ENCODE assay signal across 8 cellular contexts in genomic region chr17:64599187-64599676, GRCh38.
DNase-seq lines count a peak whose midpoint lies in the region; ATAC-seq and TF ChIP-seq lines count a peak whose summit lies in the region.

No MANE protein-coding gene starts in this region.

- no peaks in the 10 kb centered on the region for H3K9me3 Mint-ChIP-seq in endodermal cell
- no peaks in the 10 kb centered on the region for H3K9me3 Mint-ChIP-seq in nephron progenitor cell
- peaks cover 5% of the 10 kb centered on the region for H3K9me3 Mint-ChIP-seq in mesothelial cell of epicardium

- no peaks in the 10 kb centered on the region for H3K27me3 ChIP-seq in endodermal cell (ENCODE audit: control insufficient read depth, insufficient read depth, low read length, poor library complexity, severe bottlenecking)

- H3K36me3 Mint-ChIP-seq in endodermal cell (ENCODE audit: low read depth) (peaks cover 12% of the 10 kb centered on the region), nephron progenitor cell (ENCODE audit: low read depth) (peaks cover 20% of the 10 kb centered on the region), mesothelial cell of epicardium (peaks cover 12% of the 10 kb centered on the region)

- CTCF ChIA-PET in RWPE1 (lab: Yijun Ruan, JAX): no interaction called here

- ATAC-seq in GM18870 (IDR thresholded peaks at IDR 0.05; ENCODE audit: unreplicated experiment) (peak; percentile 89), HG03045 (IDR thresholded peaks at IDR 0.05; ENCODE audit: unreplicated experiment) (peak; percentile 78)

- POLR2A ChIA-PET in RWPE1 (lab: Yijun Ruan, JAX; ENCODE audit: low non-redundant PET): no interaction called here

- H3K4me1 ChIP-seq in endodermal cell (ENCODE audit: control insufficient read depth, insufficient read depth, low read length): no peaks in the 10 kb centered on the region

- H3K36me3 ChIP-seq in endodermal cell (ENCODE audit: control insufficient read depth, insufficient read depth, low read length): peaks cover 25% of the 10 kb centered on the region

- H3K27me3 Mint-ChIP-seq in endodermal cell (ENCODE audit: insufficient read depth): no peaks in the 10 kb centered on the region
- no peaks in the 10 kb centered on the region for H3K27me3 Mint-ChIP-seq in nephron progenitor cell (ENCODE audit: low read depth, poor library complexity)
- H3K27me3 Mint-ChIP-seq in mesothelial cell of epicardium (ENCODE audit: low read depth): no peaks in the 10 kb centered on the region

- DNase-seq in activated CD4-positive, CD25-positive, alpha-beta regulatory T cell treated with anti-CD3 and anti-CD28 coated beads, Interleukin-2, amount 50 U/mL, for 16 hours (ENCODE audit: low read depth, low spot score): peak; percentile 4
- peak; percentile 54 for DNase-seq in endodermal cell
- peak; percentile 23 to 30 for DNase-seq in stimulated activated CD8-positive, alpha-beta memory T cell treated with anti-CD3 and anti-CD28 coated beads, Interleukin-7, amount 100 ng/mL, for 1 hour (ENCODE audit: low read depth in 2 of 2)
- DNase-seq in RWPE1 (ENCODE audit: low spot score): no peak
- no peak for DNase-seq in nephron progenitor cell
- DNase-seq in mesothelial cell of epicardium (ENCODE audit: low spot score in 2 of 2, unreplicated experiment in 2 of 2): no peak

- H3K4me1 Mint-ChIP-seq in endodermal cell (peaks cover 6% of the 10 kb centered on the region), nephron progenitor cell (no peaks in the 10 kb centered on the region), mesothelial cell of epicardium (peaks cover 2% of the 10 kb centered on the region)

- TF ChIP-seq CTCF in endodermal cell (conservative IDR thresholded peaks at IDR 0.05) (no peak), RWPE1 (conservative IDR thresholded peaks at IDR 0.05; ENCODE audit: low read depth) (no peak), nephron progenitor cell (IDR thresholded peaks at IDR 0.05) (no peak), mesothelial cell of epicardium (IDR thresholded peaks at IDR 0.05; ENCODE audit: unreplicated experiment) (no peak)

- no peak overlapping the region for H3K4me3 ChIP-seq in endodermal cell (ENCODE audit: low read length)

- 85 to 92% methylated on average over 2 to 10 of the region's 10 CpGs for WGBS in endodermal cell (ENCODE audit: insufficient coverage in 1 of 2, insufficient read length in 1 of 2), 2 experiments

- H3K4me3 Mint-ChIP-seq in endodermal cell (no peak overlapping the region), nephron progenitor cell (no peak overlapping the region), mesothelial cell of epicardium (no peak overlapping the region)

- no peak overlapping the region for H3K9ac ChIP-seq in endodermal cell (ENCODE audit: extremely low read depth, low read length, poor library complexity, severe bottlenecking)

- H3K27ac ChIP-seq in endodermal cell (ENCODE audit: low read depth, low read length): no peak overlapping the region
- no peak overlapping the region for H3K27ac ChIP-seq in RWPE1

- H3K27ac Mint-ChIP-seq in endodermal cell (no peak overlapping the region), nephron progenitor cell (no peak overlapping the region), mesothelial cell of epicardium (no peak overlapping the region)

- H3K9me3 ChIP-seq in endodermal cell (ENCODE audit: control insufficient read depth, low read length): no peaks in the 10 kb centered on the region

Comparison
In these comparisons a context has a peak if more than half of its experiments do, and no peak if none do; other contexts are left out.
1. DNase-seq: peak in activated CD4-positive, CD25-positive, alpha-beta regulatory T cell treated with anti-CD3 and anti-CD28 coated beads, Interleukin-2, amount 50 U/mL, for 16 hours (single experiment), endodermal cell (single experiment) and stimulated activated CD8-positive, alpha-beta memory T cell treated with anti-CD3 and anti-CD28 coated beads, Interleukin-7, amount 100 ng/mL, for 1 hour (2 of 2); none in RWPE1 (single experiment), nephron progenitor cell (single experiment) and mesothelial cell of epicardium (0 of 2).